In genomic region chr6:156513504-156513903, GRCh38 we compare ENCODE assay signal across 1 cellular context.
TF ChIP-seq lines count a peak whose summit lies in the region.

No MANE protein-coding gene starts in this region.

TF ChIP-seq in GM12878, 131 proteins besides CTCF, POLR2A, EP300 and RAD21 (continued from another document):
- TF ChIP-seq IKZF1 (conservative IDR thresholded peaks at IDR 0.05) (no peak), ZZZ3 (IDR thresholded peaks at IDR 0.05; ENCODE audit: control insufficient read depth, insufficient read length, low read depth) (no peak), POLR2AphosphoS2 (IDR thresholded peaks at IDR 0.05; ENCODE audit: low read depth, low read length) (no peak), SMARCA5 (IDR thresholded peaks at IDR 0.05) (no peak)
- TF ChIP-seq, protein P1, sequence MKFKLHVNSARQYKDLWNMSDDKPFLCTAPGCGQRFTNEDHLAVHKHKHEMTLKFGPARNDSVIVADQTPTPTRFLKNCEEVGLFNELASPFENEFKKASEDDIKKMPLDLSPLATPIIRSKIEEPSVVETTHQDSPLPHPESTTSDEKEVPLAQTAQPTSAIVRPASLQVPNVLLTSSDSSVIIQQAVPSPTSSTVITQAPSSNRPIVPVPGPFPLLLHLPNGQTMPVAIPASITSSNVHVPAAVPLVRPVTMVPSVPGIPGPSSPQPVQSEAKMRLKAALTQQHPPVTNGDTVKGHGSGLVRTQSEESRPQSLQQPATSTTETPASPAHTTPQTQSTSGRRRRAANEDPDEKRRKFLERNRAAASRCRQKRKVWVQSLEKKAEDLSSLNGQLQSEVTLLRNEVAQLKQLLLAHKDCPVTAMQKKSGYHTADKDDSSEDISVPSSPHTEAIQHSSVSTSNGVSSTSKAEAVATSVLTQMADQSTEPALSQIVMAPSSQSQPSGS (IDR thresholded peaks at IDR 0.05; ENCODE audit: low read length) = no peak
- TF ChIP-seq, protein P2, sequence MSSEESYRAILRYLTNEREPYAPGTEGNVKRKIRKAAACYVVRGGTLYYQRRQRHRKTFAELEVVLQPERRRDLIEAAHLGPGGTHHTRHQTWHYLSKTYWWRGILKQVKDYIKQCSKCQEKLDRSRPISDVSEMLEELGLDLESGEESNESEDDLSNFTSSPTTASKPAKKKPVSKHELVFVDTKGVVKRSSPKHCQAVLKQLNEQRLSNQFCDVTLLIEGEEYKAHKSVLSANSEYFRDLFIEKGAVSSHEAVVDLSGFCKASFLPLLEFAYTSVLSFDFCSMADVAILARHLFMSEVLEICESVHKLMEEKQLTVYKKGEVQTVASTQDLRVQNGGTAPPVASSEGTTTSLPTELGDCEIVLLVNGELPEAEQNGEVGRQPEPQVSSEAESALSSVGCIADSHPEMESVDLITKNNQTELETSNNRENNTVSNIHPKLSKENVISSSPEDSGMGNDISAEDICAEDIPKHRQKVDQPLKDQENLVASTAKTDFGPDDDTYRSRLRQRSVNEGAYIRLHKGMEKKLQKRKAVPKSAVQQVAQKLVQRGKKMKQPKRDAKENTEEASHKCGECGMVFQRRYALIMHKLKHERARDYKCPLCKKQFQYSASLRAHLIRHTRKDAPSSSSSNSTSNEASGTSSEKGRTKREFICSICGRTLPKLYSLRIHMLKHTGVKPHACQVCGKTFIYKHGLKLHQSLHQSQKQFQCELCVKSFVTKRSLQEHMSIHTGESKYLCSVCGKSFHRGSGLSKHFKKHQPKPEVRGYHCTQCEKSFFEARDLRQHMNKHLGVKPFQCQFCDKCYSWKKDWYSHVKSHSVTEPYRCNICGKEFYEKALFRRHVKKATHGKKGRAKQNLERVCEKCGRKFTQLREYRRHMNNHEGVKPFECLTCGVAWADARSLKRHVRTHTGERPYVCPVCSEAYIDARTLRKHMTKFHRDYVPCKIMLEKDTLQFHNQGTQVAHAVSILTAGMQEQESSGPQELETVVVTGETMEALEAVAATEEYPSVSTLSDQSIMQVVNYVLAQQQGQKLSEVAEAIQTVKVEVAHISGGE (CRISPR knock-in tag; IDR thresholded peaks at IDR 0.05) = no peak
TF ChIP-seq in GM12878: peak in this region for 0.
